ENCODE assay signal across 20 cellular contexts in genomic region chr17:76149214-76149613, GRCh38. TPM values are rescaled to one million over a fixed set of nuclear protein-coding genes. Genes with fewer than 3 reads are reported as not detected.
"Had no signal": no experiment of that assay in that cellular context is flagged by ENCODE, and none has a peak within 500 bp of the region (broad histone marks: within the 10 kb centered on the region; RNA-seq: fewer than 3 reads in every experiment).

No MANE protein-coding gene starts in this region.

- H3K27ac Mint-ChIP-seq: activated CD4-positive, alpha-beta memory T cell treated with anti-CD3 and anti-CD28 coated beads, Interleukin-2, amount 10 ng/mL, durations not matched to agents 7 days and 5 days; activated CD4-positive, alpha-beta T cell treated with anti-CD3 and anti-CD28 coated beads for 36 hours had no signal

- H3K4me3 ChIP-seq: ascending aorta, lower lobe of right lung, tibial nerve had no signal

- H3K4me3 Mint-ChIP-seq: activated CD4-positive, alpha-beta memory T cell treated with anti-CD3 and anti-CD28 coated beads, Interleukin-2, amount 10 ng/mL, durations not matched to agents 7 days and 5 days; activated CD4-positive, alpha-beta T cell treated with anti-CD3 and anti-CD28 coated beads for 36 hours; nephron had no signal

- H3K4me1 ChIP-seq: ascending aorta had no signal

- H3K9me3 ChIP-seq: ascending aorta, lower lobe of right lung, tibial nerve had no signal

- ATAC-seq: activated CD4-positive, alpha-beta T cell treated with anti-CD3 and anti-CD28 coated beads for 36 hours; activated naive CD4-positive, alpha-beta T cell treated with anti-CD3 and anti-CD28 coated beads, Interleukin-2, amount 50 U/mL, for 72 hours; esophagus mucosa; lower lobe of right lung had no signal

- H3K27me3 ChIP-seq: ascending aorta, tibial nerve had no signal

- H3K27me3 Mint-ChIP-seq: activated CD4-positive, alpha-beta memory T cell treated with anti-CD3 and anti-CD28 coated beads, Interleukin-2, amount 10 ng/mL, durations not matched to agents 7 days and 5 days; activated CD4-positive, alpha-beta T cell treated with anti-CD3 and anti-CD28 coated beads for 36 hours had no signal

- H3K9me3 Mint-ChIP-seq: activated CD4-positive, alpha-beta memory T cell treated with anti-CD3 and anti-CD28 coated beads, Interleukin-2, amount 10 ng/mL, durations not matched to agents 7 days and 5 days; activated naive CD4-positive, alpha-beta T cell treated with anti-CD3 and anti-CD28 coated beads, Interleukin-2, amount 50 U/mL, for 72 hours; nephron had no signal

- DNase-seq: activated CD4-positive, alpha-beta memory T cell treated with anti-CD3 and anti-CD28 coated beads, Interleukin-2, amount 10 ng/mL, durations not matched to agents 7 days and 5 days; activated CD4-positive, alpha-beta T cell treated with anti-CD3 and anti-CD28 coated beads for 36 hours; activated CD8-positive, alpha-beta memory T cell treated with anti-CD3 and anti-CD28 coated beads, Interleukin-2, amount 50 U/mL, for 48 hours; hypothalamus; lower lobe of right lung; stimulated activated CD4-positive, alpha-beta T cell treated with anti-CD3 and anti-CD28 coated beads, Interleukin-15, amount 100 ng/mL, for 24 hours; T1000 had no signal

- FAIRE-seq: bronchial epithelial cell, endometrium had no signal

- H3K36me3 ChIP-seq: ascending aorta, lower lobe of right lung had no signal

- H3K27ac ChIP-seq: ascending aorta, lower lobe of right lung, tibial nerve, VCaP had no signal

RNA-seq across cellular contexts. Expression of gene FOXJ1, which starts 8.2 kb away (rescaled TPM):
- total RNA-seq: ascending aorta, bronchial epithelial cell, dermis microvascular lymphatic vessel endothelial cell, esophagus mucosa, fibroblast of villous mesenchyme, osteoblast, SK-MEL-5, subcutaneous adipose tissue, tibial nerve had no signal
